Comparison of ENCODE assay signal across 10 cellular contexts in genomic region chr11:17864478-17864941, GRCh38.
DNase-seq lines count a peak whose midpoint lies in the region; TF ChIP-seq lines count a peak whose summit lies in the region.
"Had no signal": no experiment of that assay in that cellular context is flagged by ENCODE, and none has a peak within 500 bp of the region (broad histone marks: within the 10 kb centered on the region; RNA-seq: fewer than 3 reads in every experiment).

No MANE protein-coding gene starts in this region.

- H3K36me3 ChIP-seq in parathyroid adenoma (ENCODE audit: control insufficient read depth, insufficient read depth, low read length) = no peaks in the 10 kb centered on the region

- H3K27me3 ChIP-seq in parathyroid adenoma (ENCODE audit: control insufficient read depth, insufficient read depth, low read length) = no peaks in the 10 kb centered on the region

- no peaks in the 10 kb centered on the region for H3K9me3 ChIP-seq in parathyroid adenoma (ENCODE audit: control insufficient read depth, low read length)

- H3K27ac ChIP-seq in parathyroid adenoma = no peak overlapping the region

- no peaks in the 10 kb centered on the region for H3K79me2 ChIP-seq in parathyroid adenoma

- H3K4me3 ChIP-seq in cardiac fibroblast (replicated peaks in 1 of 2; ENCODE audit: low read depth in 2 of 2, low read length in 2 of 2) = no peak overlapping the region
- H3K4me3 ChIP-seq in parathyroid adenoma (ENCODE audit: low read depth, low read length) = no peak overlapping the region

- peak; percentile 21 for DNase-seq in NCI-H82 (lab: John Stamatoyannopoulos, UW)
- no peak for DNase-seq in NCI-H82 treated with DMSO at 0.1 percent for 48 hours (lab: John Stamatoyannopoulos, UW; ENCODE audit: unreplicated experiment)
- peak; percentile 9 for DNase-seq in HuH-7.5 (ENCODE audit: low spot score)
- DNase-seq in cardiac fibroblast (ENCODE audit: low read depth in 2 of 2) = no peak
- DNase-seq in SKM-1 (lab: John Stamatoyannopoulos, UW; ENCODE audit: unreplicated experiment) = no peak
- no peak for DNase-seq in NCI-H1417 treated with DMSO at 0.1 percent for 48 hours (lab: John Stamatoyannopoulos, UW)
- DNase-seq in DMS153 (lab: John Stamatoyannopoulos, UW) = no peak
- DNase-seq: AML-193, midbrain had no signal

- H2AFZ ChIP-seq in parathyroid adenoma = no peak overlapping the region

- H3K4me1 ChIP-seq in parathyroid adenoma = no peaks in the 10 kb centered on the region

- no peak overlapping the region for H3K4me2 ChIP-seq in parathyroid adenoma (ENCODE audit: low read length)

- no peak overlapping the region for H3K9ac ChIP-seq in parathyroid adenoma

- TF ChIP-seq CTCF in cardiac fibroblast (IDR thresholded peaks at IDR 0.05; ENCODE audit: low read depth, low read length) (peak; percentile 61), parathyroid adenoma (IDR thresholded peaks at IDR 0.05) (peak; percentile 46)

Comparison
In these comparisons a context has a peak if more than half of its experiments do, and no peak if none do; other contexts are left out.
1. DNase-seq: peak in NCI-H82 (single experiment) and HuH-7.5 (single experiment); none in NCI-H82 treated with DMSO at 0.1 percent for 48 hours (single experiment), cardiac fibroblast (0 of 2), SKM-1 (single experiment), NCI-H1417 treated with DMSO at 0.1 percent for 48 hours (single experiment) and DMS153 (single experiment).